In the genomic region with DNA sequence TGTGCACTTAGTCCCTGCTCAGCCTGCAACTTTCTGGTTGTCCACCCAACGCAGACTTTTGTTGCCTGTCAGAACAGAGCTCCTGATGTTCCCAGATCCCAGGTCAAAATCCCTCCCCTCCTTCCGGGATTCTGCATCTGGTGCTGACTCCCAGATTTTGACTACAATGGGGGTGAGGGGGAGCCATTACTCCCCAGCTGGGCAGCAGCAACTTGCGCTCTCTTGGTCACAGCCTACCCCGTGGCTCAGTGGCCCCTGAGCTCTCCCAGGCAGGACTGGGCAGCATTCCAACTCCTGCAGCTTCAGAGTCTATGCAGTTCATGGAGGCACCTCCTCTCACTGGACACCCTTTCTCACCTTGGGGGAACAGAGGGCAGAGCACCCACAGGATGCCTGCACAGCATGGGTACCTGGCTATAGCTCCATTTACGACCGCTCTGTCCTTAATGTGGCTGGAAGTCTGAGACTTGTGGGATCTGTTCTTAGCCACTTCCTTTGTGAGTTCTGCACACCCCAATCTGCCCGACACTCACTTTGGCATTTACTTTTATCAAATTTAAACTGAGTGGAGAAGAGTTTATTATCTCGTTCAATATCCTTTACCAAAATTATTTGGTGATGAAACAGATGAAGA, we compare ENCODE assay signal across 27 cellular contexts.
"Had no signal": no experiment of that assay in that cellular context is flagged by ENCODE, and none has a peak within 500 bp of the region (broad histone marks: within the 10 kb centered on the region; RNA-seq: fewer than 3 reads in every experiment).

No MANE protein-coding gene starts in this region.

- H3K4me1 ChIP-seq: ascending aorta, colonic mucosa, esophagus squamous epithelium had no signal

- H3K9me3 Mint-ChIP-seq: activated CD4-positive, alpha-beta T cell treated with anti-CD3 and anti-CD28 coated beads, Interleukin-2, amount 10 ng/mL, durations not matched to agents 24 days and 14 days; activated naive CD4-positive, alpha-beta T cell treated with anti-CD3 and anti-CD28 coated beads for 36 hours; activated naive CD4-positive, alpha-beta T cell treated with anti-CD3 and anti-CD28 coated beads, Interleukin-2, amount 50 U/mL, for 24 hours; activated naive CD8-positive, alpha-beta T cell treated with anti-CD3 and anti-CD28 coated beads, Interleukin-2, amount 10 ng/mL, durations not matched to agents 7 days and 5 days had no signal

- DNase-seq: activated CD4-positive, alpha-beta memory T cell treated with anti-CD3 and anti-CD28 coated beads for 36 hours; activated CD4-positive, alpha-beta T cell treated with anti-CD3 and anti-CD28 coated beads for 36 hours; activated CD4-positive, alpha-beta T cell treated with anti-CD3 and anti-CD28 coated beads, Interleukin-2, amount 10 ng/mL, durations not matched to agents 24 days and 14 days; activated CD4-positive, CD25-positive, alpha-beta regulatory T cell; activated CD4-positive, CD25-positive, alpha-beta regulatory T cell treated with anti-CD3 and anti-CD28 coated beads, Interleukin-2, amount 50 U/mL, for 72 hours; activated CD8-positive, alpha-beta memory T cell treated with anti-CD3 and anti-CD28 coated beads, Interleukin-2, amount 10 ng/mL, durations not matched to agents 7 days and 5 days; activated CD8-positive, alpha-beta memory T cell treated with anti-CD3 and anti-CD28 coated beads, Interleukin-2, amount 50 U/mL, for 4 hours; activated CD8-positive, alpha-beta T cell treated with anti-CD3 and anti-CD28 coated beads, Interleukin-2, amount 10 ng/mL, durations not matched to agents 7 days and 5 days; activated effector memory CD4-positive, alpha-beta T cell treated with anti-CD3 and anti-CD28 coated beads, Interleukin-2, amount 50 U/mL, for 16 hours; activated naive CD4-positive, alpha-beta T cell treated with anti-CD3 and anti-CD28 coated beads for 36 hours; activated naive CD8-positive, alpha-beta T cell treated with anti-CD3 and anti-CD28 coated beads, Interleukin-2, amount 10 ng/mL, durations not matched to agents 7 days and 5 days; activated T-cell treated with anti-CD3 and anti-CD28 coated beads, Interleukin-2, amount 50 U/mL, for 1 hour; activated T-cell treated with anti-CD3 and anti-CD28 coated beads, Interleukin-2, amount 50 U/mL, for 48 hours; central memory CD4-positive, alpha-beta T cell; cerebellar nuclear complex; effector CD8-positive, alpha-beta T cell; esophagus squamous epithelium; foreskin melanocyte had no signal

- H3K4me3 Mint-ChIP-seq: activated CD4-positive, alpha-beta memory T cell treated with anti-CD3 and anti-CD28 coated beads for 36 hours; activated CD4-positive, alpha-beta T cell treated with anti-CD3 and anti-CD28 coated beads for 36 hours; activated CD4-positive, alpha-beta T cell treated with anti-CD3 and anti-CD28 coated beads, Interleukin-2, amount 10 ng/mL, durations not matched to agents 24 days and 14 days; activated CD8-positive, alpha-beta memory T cell treated with anti-CD3 and anti-CD28 coated beads, Interleukin-2, amount 10 ng/mL, durations not matched to agents 7 days and 5 days; activated CD8-positive, alpha-beta T cell treated with anti-CD3 and anti-CD28 coated beads, Interleukin-2, amount 10 ng/mL, durations not matched to agents 7 days and 5 days; activated naive CD4-positive, alpha-beta T cell treated with anti-CD3 and anti-CD28 coated beads for 36 hours; activated naive CD4-positive, alpha-beta T cell treated with anti-CD3 and anti-CD28 coated beads, Interleukin-2, amount 50 U/mL, for 24 hours; activated naive CD8-positive, alpha-beta T cell treated with anti-CD3 and anti-CD28 coated beads, Interleukin-2, amount 10 ng/mL, durations not matched to agents 7 days and 5 days; activated T-helper 1 cell treated with anti-CD3 and anti-CD28 coated beads, Interleukin-12 subunit alpha, Interleukin-12 subunit beta, Interleukin-2, Interleukin-4 antibody, amounts not matched to agents 30 ng/mL and 10 ng/mL and 1 ng/mL, durations not matched to agents 14 hours and 24 hours and 36 hours; brain had no signal

- H3K36me3 ChIP-seq: ascending aorta, breast epithelium, cardiac muscle cell, colonic mucosa, esophagus squamous epithelium had no signal

- H3K27ac Mint-ChIP-seq: activated CD4-positive, alpha-beta memory T cell treated with anti-CD3 and anti-CD28 coated beads for 36 hours; activated CD4-positive, alpha-beta T cell treated with anti-CD3 and anti-CD28 coated beads for 36 hours; activated CD4-positive, alpha-beta T cell treated with anti-CD3 and anti-CD28 coated beads, Interleukin-2, amount 10 ng/mL, durations not matched to agents 24 days and 14 days; activated CD8-positive, alpha-beta memory T cell treated with anti-CD3 and anti-CD28 coated beads, Interleukin-2, amount 10 ng/mL, durations not matched to agents 7 days and 5 days; activated CD8-positive, alpha-beta T cell treated with anti-CD3 and anti-CD28 coated beads, Interleukin-2, amount 10 ng/mL, durations not matched to agents 7 days and 5 days; activated naive CD4-positive, alpha-beta T cell treated with anti-CD3 and anti-CD28 coated beads for 36 hours; activated naive CD4-positive, alpha-beta T cell treated with anti-CD3 and anti-CD28 coated beads, Interleukin-2, amount 50 U/mL, for 24 hours; activated naive CD8-positive, alpha-beta T cell treated with anti-CD3 and anti-CD28 coated beads, Interleukin-2, amount 10 ng/mL, durations not matched to agents 7 days and 5 days; activated T-helper 1 cell treated with anti-CD3 and anti-CD28 coated beads, Interleukin-12 subunit alpha, Interleukin-12 subunit beta, Interleukin-2, Interleukin-4 antibody, amounts not matched to agents 30 ng/mL and 10 ng/mL and 1 ng/mL, durations not matched to agents 14 hours and 24 hours and 36 hours; activated T-helper 2 cell treated with anti-CD3 and anti-CD28 coated beads, Interferon-gamma antibody, Interleukin-2, Interleukin-4, amounts not matched to agents 10 μg/mL and 5 μg/mL and 100 μg/mL, durations not matched to agents 14 hours and 24 hours and 36 hours had no signal

- H3K9me3 ChIP-seq: breast epithelium, colonic mucosa had no signal

- H3K27ac ChIP-seq: ascending aorta, breast epithelium, cardiac muscle cell, colonic mucosa, epithelial cell of prostate had no signal

- H3K4me3 ChIP-seq: ascending aorta, breast epithelium, cardiac muscle cell, colonic mucosa, esophagus squamous epithelium had no signal

- H3K36me3 Mint-ChIP-seq: activated CD4-positive, alpha-beta memory T cell treated with anti-CD3 and anti-CD28 coated beads for 36 hours; activated CD8-positive, alpha-beta memory T cell treated with anti-CD3 and anti-CD28 coated beads, Interleukin-2, amount 10 ng/mL, durations not matched to agents 7 days and 5 days; activated naive CD4-positive, alpha-beta T cell treated with anti-CD3 and anti-CD28 coated beads, Interleukin-2, amount 50 U/mL, for 24 hours; activated naive CD8-positive, alpha-beta T cell treated with anti-CD3 and anti-CD28 coated beads, Interleukin-2, amount 10 ng/mL, durations not matched to agents 7 days and 5 days; brain had no signal

- H3K27me3 Mint-ChIP-seq: activated CD8-positive, alpha-beta memory T cell treated with anti-CD3 and anti-CD28 coated beads, Interleukin-2, amount 10 ng/mL, durations not matched to agents 7 days and 5 days; activated naive CD4-positive, alpha-beta T cell treated with anti-CD3 and anti-CD28 coated beads, Interleukin-2, amount 50 U/mL, for 24 hours; activated naive CD8-positive, alpha-beta T cell treated with anti-CD3 and anti-CD28 coated beads, Interleukin-2, amount 10 ng/mL, durations not matched to agents 7 days and 5 days had no signal

- ATAC-seq: activated CD4-positive, alpha-beta T cell treated with anti-CD3 and anti-CD28 coated beads for 36 hours; activated CD8-positive, alpha-beta memory T cell treated with anti-CD3 and anti-CD28 coated beads, Interleukin-2, amount 10 ng/mL, durations not matched to agents 7 days and 5 days; activated CD8-positive, alpha-beta T cell treated with anti-CD3 and anti-CD28 coated beads, Interleukin-2, amount 10 ng/mL, durations not matched to agents 7 days and 5 days had no signal

- H3K27me3 ChIP-seq: ascending aorta, cardiac muscle cell, colonic mucosa, esophagus squamous epithelium had no signal

- H3K4me1 Mint-ChIP-seq: activated CD4-positive, alpha-beta T cell treated with anti-CD3 and anti-CD28 coated beads for 36 hours; activated CD4-positive, alpha-beta T cell treated with anti-CD3 and anti-CD28 coated beads, Interleukin-2, amount 10 ng/mL, durations not matched to agents 24 days and 14 days; activated naive CD4-positive, alpha-beta T cell treated with anti-CD3 and anti-CD28 coated beads, Interleukin-2, amount 50 U/mL, for 24 hours had no signal
